In the genomic region with DNA sequence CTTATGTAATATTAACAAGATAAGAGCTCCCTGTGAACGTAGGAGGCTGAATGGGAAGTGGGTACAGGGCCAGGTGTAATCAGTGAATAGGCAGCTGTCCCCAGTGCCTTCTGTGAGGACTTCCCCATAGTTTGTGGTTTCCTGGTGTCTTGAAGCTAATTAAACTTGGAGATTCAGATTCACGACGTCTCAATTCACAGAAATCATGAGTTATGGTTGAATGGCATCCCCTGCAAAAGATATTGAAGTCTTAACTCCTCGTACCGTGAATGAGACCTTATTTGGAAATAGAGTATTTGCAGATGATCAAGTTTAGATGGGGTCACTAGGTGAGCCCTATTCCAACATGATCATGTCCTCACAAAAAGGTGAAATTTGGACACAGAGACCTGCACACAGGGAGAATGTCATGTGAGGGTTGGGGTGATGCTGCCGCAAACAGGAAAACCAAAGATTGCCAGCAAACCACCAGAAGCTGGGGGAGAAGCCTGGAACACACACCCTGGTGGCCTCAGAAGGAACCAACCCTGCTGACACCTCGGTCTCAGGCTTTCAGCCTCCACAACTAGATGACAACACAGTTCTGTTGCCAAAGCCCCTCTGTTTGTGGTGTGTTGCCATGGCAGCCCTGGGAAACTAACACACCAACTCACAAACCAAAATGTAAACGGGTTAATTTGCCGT, we compare ENCODE assay signal across 9 cellular contexts. TPM values are rescaled to one million over a fixed set of nuclear protein-coding genes. Genes with fewer than 3 reads are reported as not detected.
DNase-seq lines count a peak whose midpoint lies in the region; ATAC-seq and TF ChIP-seq lines count a peak whose summit lies in the region.
"Had no signal": no experiment of that assay in that cellular context is flagged by ENCODE, and none has a peak within 500 bp of the region (broad histone marks: within the 10 kb centered on the region; RNA-seq: fewer than 3 reads in every experiment).

No MANE protein-coding gene starts in this region.

- no peak for TF ChIP-seq POLR2A in esophagus squamous epithelium (IDR thresholded peaks at IDR 0.05)

- no peak overlapping the region for H3K4me3 ChIP-seq in esophagus squamous epithelium

- TF ChIP-seq CTCF in esophagus squamous epithelium (IDR thresholded peaks at IDR 0.05): peak in 4 of 6 experiments; percentile 14 to 42 (median 28)

- H3K27ac ChIP-seq in esophagus squamous epithelium: no peak overlapping the region
- H3K27ac ChIP-seq: C4-2B had no signal

- CTCF ChIA-PET in activated CD4-positive, alpha-beta memory T cell treated with anti-CD3 and anti-CD28 coated beads for 36 hours (lab: Charles Lee): interaction anchor here (0.6 to 1.7 kb wide), 17 partner anchors 9 to 195 kb away, joined by 3 to 12 read pairs (median 4); no protein-coding TSS in a partner anchor

- no peaks in the 10 kb centered on the region for H3K9me3 Mint-ChIP-seq in activated CD4-positive, alpha-beta memory T cell treated with anti-CD3 and anti-CD28 coated beads for 36 hours

- H3K27me3 Mint-ChIP-seq in activated CD4-positive, alpha-beta memory T cell treated with anti-CD3 and anti-CD28 coated beads for 36 hours: no peaks in the 10 kb centered on the region

- POLR2A ChIA-PET in activated CD4-positive, alpha-beta memory T cell treated with anti-CD3 and anti-CD28 coated beads for 36 hours (lab: Charles Lee): interaction anchor here (0.9 to 2.3 kb wide), 7 partner anchors 12 to 193 kb away, joined by 3 to 13 read pairs (median 4); a partner anchor contains a TSS

- WGBS in esophagus squamous epithelium, 2 donors: 55 to 71% methylated on average over 6 to 7 of the region's 9 CpGs

- peak; percentile 50 for DNase-seq in NCI-H2196 (lab: John Stamatoyannopoulos, UW; ENCODE audit: unreplicated experiment)
- DNase-seq in NCI-H2196 treated with DMSO at 0.1 percent for 48 hours (lab: John Stamatoyannopoulos, UW; ENCODE audit: unreplicated experiment): no peak
- peak; percentile 90 for DNase-seq in activated CD4-positive, alpha-beta memory T cell treated with anti-CD3 and anti-CD28 coated beads for 36 hours
- no peak for DNase-seq in esophagus squamous epithelium (lab: John Stamatoyannopoulos, UW)
- DNase-seq in stimulated activated CD8-positive, alpha-beta memory T cell treated with anti-CD3 and anti-CD28 coated beads, Interleukin-7, amount 100 ng/mL, for 1 hour (ENCODE audit: low read depth in 2 of 2): peak; percentile 65 to 68
- DNase-seq in cortex of kidney (lab: John Stamatoyannopoulos, UW): no peak
- no peak for DNase-seq in NCI-H146 (lab: John Stamatoyannopoulos, UW)

- H3K4me3 Mint-ChIP-seq in activated CD4-positive, alpha-beta memory T cell treated with anti-CD3 and anti-CD28 coated beads for 36 hours: peak overlapping the region; percentile 49

- H3K36me3 Mint-ChIP-seq in activated CD4-positive, alpha-beta memory T cell treated with anti-CD3 and anti-CD28 coated beads for 36 hours: peaks cover 11% of the 10 kb centered on the region

- peak overlapping the region; percentile 88 for H3K27ac Mint-ChIP-seq in activated CD4-positive, alpha-beta memory T cell treated with anti-CD3 and anti-CD28 coated beads for 36 hours

- peak; percentile 60 for ATAC-seq in HG03571 (IDR thresholded peaks at IDR 0.05; ENCODE audit: unreplicated experiment)

- H3K36me3 ChIP-seq in esophagus squamous epithelium: peaks cover 0 to 20% (median 0%) of the 10 kb centered on the region in 3 donors

- no peaks in the 10 kb centered on the region for H3K27me3 ChIP-seq in esophagus squamous epithelium

- peaks cover 90% of the 10 kb centered on the region for H3K4me1 Mint-ChIP-seq in activated CD4-positive, alpha-beta memory T cell treated with anti-CD3 and anti-CD28 coated beads for 36 hours (ENCODE audit: low read depth)

- intact Hi-C loops in activated CD4-positive, alpha-beta memory T cell treated with anti-CD3 and anti-CD28 coated beads for 36 hours (cut with micrococcal nuclease): loop anchor here (1.0 to 5.0 kb wide), 5 partner anchors 8 to 191 kb away; no protein-coding TSS in a partner anchor
- intact Hi-C loops in esophagus squamous epithelium (cut with DNase I): no loop called here

- peaks cover 0 to 12% (median 0%) of the 10 kb centered on the region in 3 donors for H3K4me1 ChIP-seq in esophagus squamous epithelium

- H3K9me3 ChIP-seq in esophagus squamous epithelium: no peaks in the 10 kb centered on the region

RNA-seq across cellular contexts. Expression of a gene that starts 13.2 kb away (rescaled TPM):
- 10 to 100 TPM; 44.4 to 44.7 TPM for total RNA-seq in activated CD4-positive, alpha-beta memory T cell treated with anti-CD3 and anti-CD28 coated beads for 36 hours
- 10 to 100 TPM; 11.2 to 27.1 (median 20.0) TPM for total RNA-seq in esophagus squamous epithelium

Comparison
In these comparisons a context has a peak if more than half of its experiments do, and no peak if none do; other contexts are left out.
1. DNase-seq: peak in NCI-H2196 (single experiment), activated CD4-positive, alpha-beta memory T cell treated with anti-CD3 and anti-CD28 coated beads for 36 hours (single experiment) and stimulated activated CD8-positive, alpha-beta memory T cell treated with anti-CD3 and anti-CD28 coated beads, Interleukin-7, amount 100 ng/mL, for 1 hour (2 of 2); none in NCI-H2196 treated with DMSO at 0.1 percent for 48 hours (single experiment), esophagus squamous epithelium (single experiment), cortex of kidney (single experiment) and NCI-H146 (single experiment).